In the genomic region with DNA sequence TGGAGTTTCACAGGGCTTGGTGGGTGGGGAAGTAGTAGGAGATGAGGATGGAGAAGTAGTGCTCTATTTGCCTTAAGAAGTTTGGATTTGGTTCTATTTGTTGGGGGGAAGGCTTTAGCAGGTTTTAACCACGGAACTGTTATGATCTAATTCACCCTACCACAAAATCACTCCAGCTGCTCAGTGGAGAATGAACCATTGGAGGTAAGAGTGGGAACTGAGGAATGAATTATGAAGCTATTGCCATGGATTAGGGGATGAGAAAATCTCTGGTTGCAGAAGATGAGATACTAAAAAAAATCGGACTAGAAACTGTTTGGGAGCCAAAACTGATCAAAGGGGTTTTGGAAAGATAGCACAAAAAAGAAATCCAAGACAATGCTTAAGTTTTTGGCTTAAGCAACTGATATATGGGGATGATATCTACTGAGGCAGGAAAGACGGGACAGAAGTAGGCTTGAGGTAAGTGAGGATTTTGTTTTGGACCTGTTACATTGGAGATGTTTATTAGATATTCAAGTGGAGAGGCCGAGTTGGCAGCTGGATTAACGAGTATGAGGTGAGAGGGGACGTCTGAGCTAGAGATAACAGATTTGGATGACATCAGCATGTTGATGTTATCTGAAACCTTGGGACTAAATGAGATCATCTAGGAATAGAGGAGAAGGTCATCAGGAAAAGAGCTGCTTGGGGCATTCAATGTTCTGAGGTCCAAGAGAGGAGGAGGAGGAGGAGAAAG, we compare ENCODE assay signal across 1 cellular context.
A peak's percentile ranks its signal among the peaks of the same experiment; 100 is the strongest.
TF ChIP-seq lines count a peak whose summit lies in the region.

No MANE protein-coding gene starts in this region.

TF ChIP-seq in HEK293, 187 proteins besides CTCF, POLR2A, EP300 and RAD21 (continued from another document):
- TF ChIP-seq, protein P1, sequence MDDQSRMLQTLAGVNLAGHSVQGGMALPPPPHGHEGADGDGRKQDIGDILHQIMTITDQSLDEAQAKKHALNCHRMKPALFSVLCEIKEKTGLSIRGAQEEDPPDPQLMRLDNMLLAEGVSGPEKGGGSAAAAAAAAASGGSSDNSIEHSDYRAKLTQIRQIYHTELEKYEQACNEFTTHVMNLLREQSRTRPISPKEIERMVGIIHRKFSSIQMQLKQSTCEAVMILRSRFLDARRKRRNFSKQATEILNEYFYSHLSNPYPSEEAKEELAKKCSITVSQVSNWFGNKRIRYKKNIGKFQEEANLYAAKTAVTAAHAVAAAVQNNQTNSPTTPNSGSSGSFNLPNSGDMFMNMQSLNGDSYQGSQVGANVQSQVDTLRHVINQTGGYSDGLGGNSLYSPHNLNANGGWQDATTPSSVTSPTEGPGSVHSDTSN (CRISPR knock-in tag; IDR thresholded peaks at IDR 0.05): no peak
- no peak for TF ChIP-seq ZNF169 (tag by site-specific recombination; IDR thresholded peaks at IDR 0.05)
- TF ChIP-seq, protein P2, sequence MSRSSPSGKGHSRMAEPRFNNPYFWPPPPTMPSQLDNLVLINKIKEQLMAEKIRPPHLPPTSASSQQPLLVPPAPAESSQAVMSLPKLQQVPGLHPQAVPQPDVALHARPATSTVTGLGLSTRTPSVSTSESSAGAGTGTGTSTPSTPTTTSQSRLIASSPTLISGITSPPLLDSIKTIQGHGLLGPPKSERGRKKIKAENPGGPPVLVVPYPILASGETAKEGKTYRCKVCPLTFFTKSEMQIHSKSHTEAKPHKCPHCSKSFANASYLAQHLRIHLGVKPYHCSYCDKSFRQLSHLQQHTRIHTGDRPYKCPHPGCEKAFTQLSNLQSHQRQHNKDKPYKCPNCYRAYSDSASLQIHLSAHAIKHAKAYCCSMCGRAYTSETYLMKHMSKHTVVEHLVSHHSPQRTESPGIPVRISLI (tag by site-specific recombination; IDR thresholded peaks at IDR 0.05): 0 out of 2 replicates have a peak, but pooled peaks have one; percentile 61
- TF ChIP-seq, protein P3, sequence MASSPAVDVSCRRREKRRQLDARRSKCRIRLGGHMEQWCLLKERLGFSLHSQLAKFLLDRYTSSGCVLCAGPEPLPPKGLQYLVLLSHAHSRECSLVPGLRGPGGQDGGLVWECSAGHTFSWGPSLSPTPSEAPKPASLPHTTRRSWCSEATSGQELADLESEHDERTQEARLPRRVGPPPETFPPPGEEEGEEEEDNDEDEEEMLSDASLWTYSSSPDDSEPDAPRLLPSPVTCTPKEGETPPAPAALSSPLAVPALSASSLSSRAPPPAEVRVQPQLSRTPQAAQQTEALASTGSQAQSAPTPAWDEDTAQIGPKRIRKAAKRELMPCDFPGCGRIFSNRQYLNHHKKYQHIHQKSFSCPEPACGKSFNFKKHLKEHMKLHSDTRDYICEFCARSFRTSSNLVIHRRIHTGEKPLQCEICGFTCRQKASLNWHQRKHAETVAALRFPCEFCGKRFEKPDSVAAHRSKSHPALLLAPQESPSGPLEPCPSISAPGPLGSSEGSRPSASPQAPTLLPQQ (tag by site-specific recombination; IDR thresholded peaks at IDR 0.05): peak; percentile 88
- no peak for TF ChIP-seq ZNF548 (tag by site-specific recombination; IDR thresholded peaks at IDR 0.05)
- peak; percentile 86 for TF ChIP-seq ZSCAN23 (tag by site-specific recombination; IDR thresholded peaks at IDR 0.05)
- TF ChIP-seq, protein P4, sequence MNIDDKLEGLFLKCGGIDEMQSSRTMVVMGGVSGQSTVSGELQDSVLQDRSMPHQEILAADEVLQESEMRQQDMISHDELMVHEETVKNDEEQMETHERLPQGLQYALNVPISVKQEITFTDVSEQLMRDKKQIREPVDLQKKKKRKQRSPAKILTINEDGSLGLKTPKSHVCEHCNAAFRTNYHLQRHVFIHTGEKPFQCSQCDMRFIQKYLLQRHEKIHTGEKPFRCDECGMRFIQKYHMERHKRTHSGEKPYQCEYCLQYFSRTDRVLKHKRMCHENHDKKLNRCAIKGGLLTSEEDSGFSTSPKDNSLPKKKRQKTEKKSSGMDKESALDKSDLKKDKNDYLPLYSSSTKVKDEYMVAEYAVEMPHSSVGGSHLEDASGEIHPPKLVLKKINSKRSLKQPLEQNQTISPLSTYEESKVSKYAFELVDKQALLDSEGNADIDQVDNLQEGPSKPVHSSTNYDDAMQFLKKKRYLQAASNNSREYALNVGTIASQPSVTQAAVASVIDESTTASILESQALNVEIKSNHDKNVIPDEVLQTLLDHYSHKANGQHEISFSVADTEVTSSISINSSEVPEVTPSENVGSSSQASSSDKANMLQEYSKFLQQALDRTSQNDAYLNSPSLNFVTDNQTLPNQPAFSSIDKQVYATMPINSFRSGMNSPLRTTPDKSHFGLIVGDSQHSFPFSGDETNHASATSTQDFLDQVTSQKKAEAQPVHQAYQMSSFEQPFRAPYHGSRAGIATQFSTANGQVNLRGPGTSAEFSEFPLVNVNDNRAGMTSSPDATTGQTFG (tag by site-specific recombination; IDR thresholded peaks at IDR 0.05; ENCODE audit: borderline replicate concordance): no peak
- no peak for TF ChIP-seq ZNF621 (tag by site-specific recombination; IDR thresholded peaks at IDR 0.05)
